Comparison of ENCODE assay signal across 1 cellular context in the genomic region with DNA sequence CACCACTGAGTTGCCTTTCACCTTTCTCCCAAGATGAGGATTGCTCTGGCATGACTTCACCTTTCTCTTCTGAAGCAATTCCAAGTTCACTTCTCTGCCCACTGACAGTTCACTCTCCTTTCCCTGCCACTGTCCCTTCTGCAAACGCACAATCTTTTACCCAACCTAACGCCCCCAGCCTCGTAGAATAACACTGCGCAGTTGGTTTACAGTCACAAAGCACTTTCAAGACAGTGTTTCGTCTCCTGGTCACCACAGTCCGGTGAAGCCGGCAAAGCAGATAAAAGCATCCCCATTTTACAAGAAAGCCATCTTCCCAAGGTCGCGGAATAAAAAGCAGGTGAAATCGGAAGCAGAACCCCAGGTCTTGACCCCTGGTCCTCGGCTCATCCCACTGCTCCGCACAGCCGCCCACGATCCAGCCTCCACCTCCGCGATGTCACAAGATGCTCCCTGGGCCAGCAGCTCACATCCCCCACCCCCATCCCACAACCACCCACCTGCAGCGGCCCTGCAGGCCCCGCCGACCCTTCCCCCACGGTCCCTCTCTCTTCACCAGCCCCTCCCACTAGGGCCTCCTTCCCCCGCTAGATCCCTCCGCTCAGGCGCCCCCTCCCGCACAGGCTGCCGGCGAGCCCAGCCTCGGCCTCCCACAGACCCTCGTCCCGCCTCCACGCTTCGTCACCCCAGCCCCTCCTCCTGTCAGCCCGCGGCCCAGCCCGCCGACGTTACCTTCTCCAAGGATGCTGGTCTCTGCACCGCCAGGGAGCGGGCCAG.
TF ChIP-seq lines count a peak whose summit lies in the region.

No MANE protein-coding gene starts in this region.

TF ChIP-seq in HCT116, 20 proteins besides CTCF, POLR2A, EP300 and RAD21 (continued from another document):
- no peak for TF ChIP-seq TCF7L2 (IDR thresholded peaks at IDR 0.05; ENCODE audit: borderline replicate concordance, extremely low read depth, insufficient read depth, insufficient read length)
- no peak for TF ChIP-seq CBX3 (IDR thresholded peaks at IDR 0.05; ENCODE audit: low read depth)
- TF ChIP-seq, protein P1, sequence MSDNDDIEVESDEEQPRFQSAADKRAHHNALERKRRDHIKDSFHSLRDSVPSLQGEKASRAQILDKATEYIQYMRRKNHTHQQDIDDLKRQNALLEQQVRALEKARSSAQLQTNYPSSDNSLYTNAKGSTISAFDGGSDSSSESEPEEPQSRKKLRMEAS (IDR thresholded peaks at IDR 0.05): no peak; the same call in 1 of the 2 replicates
